In the genomic region with DNA sequence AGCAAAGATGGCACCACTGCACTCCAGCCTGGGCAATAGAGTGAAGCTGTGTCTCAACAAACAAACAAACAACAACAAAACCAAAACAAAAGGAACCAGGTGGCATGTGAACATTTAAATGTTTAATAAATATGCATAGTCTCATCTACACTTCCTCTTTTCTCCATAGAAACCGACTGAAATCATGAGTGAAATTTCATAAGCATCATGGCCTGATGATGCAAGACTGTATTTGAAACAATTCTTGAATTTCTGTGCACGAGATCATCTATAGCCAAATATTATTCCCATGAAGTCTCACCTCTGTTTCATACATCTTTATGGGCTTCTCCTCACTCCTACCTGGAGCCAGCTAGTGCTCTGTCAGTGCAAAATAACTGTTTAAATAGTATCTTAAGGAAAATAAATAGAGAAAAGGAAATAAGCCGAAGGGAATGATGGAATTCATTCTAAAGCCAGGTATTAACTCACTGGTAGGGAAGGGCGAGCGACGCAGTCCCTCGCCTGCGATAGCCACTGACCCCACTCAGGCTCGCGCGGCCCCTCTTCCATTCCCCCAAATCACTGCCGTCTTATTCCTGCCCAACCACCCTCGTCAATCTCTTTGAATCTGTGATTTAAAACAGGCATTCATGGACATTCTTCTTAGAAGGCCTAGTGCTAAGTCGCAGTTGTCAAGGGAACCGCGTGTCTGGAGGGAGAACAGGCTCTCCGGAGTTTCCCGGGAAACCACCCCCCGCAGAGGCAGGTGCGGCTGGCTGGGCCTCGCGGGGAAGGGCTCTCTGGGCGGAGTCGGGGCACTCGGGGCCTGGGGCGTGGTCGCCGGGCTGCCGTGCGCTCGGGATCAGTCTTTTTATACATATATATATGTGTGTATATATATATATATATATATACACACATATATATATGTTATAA, we compare ENCODE assay signal across 8 cellular contexts. TPM values are rescaled to one million over a fixed set of nuclear protein-coding genes. Genes with fewer than 3 reads are reported as not detected.
A peak's percentile ranks its signal among the peaks of the same experiment; 100 is the strongest.
DNase-seq lines count a peak whose midpoint lies in the region; ATAC-seq, FAIRE-seq and TF ChIP-seq lines count a peak whose summit lies in the region.

No MANE protein-coding gene starts in this region.

- peaks cover 32% of the 10 kb centered on the region for H3K4me1 ChIP-seq in HUES64 (ENCODE audit: insufficient read depth, low read length)
- H3K4me1 ChIP-seq in left lung, result peaks cover 12 to 33% of the 10 kb centered on the region in 2 donors

- 21% methylated on average over 24 of the region's 31 CpGs for WGBS in HUES64

- H3K9me3 ChIP-seq in HUES64 (ENCODE audit: insufficient read depth, low read depth, low read length), result no peaks in the 10 kb centered on the region
- H3K9me3 ChIP-seq in left lung, result no peaks in the 10 kb centered on the region

- H3K9ac ChIP-seq in HUES64 (ENCODE audit: low read depth, low read length), result no peak overlapping the region

- intact Hi-C loops in left lung (cut with DNase I), result no loop called here

- H3K4me3 ChIP-seq in HUES64 (ENCODE audit: low read length) (peak overlapping the region; percentile 66), bronchial epithelial cell (ENCODE audit: low read depth, low read length) (no peak overlapping the region), left lung (peak overlapping the region; percentile 51 to 52)

- ATAC-seq in left lung (peak; percentile 74), HG03342 (IDR thresholded peaks at IDR 0.05; ENCODE audit: unreplicated experiment) (no peak), GM21825 (IDR thresholded peaks at IDR 0.05; ENCODE audit: unreplicated experiment) (no peak)

- H3K27ac ChIP-seq in HUES64 (ENCODE audit: low read depth, low read length) (no peak overlapping the region), left lung (no peak overlapping the region)

- H3K36me3 ChIP-seq in HUES64 (ENCODE audit: insufficient read depth, low read length) (no peaks in the 10 kb centered on the region), bronchial epithelial cell (ENCODE audit: control insufficient read depth, insufficient read depth, low read length) (no peaks in the 10 kb centered on the region), left lung (no peaks in the 10 kb centered on the region)

- peak; percentile 89 for DNase-seq in ELF-1 (ENCODE audit: low read depth, low spot score)
- DNase-seq in NOMO-1 (lab: John Stamatoyannopoulos, UW; ENCODE audit: unreplicated experiment in 2 of 2), result peak; percentile 59 to 88
- DNase-seq in bronchial epithelial cell (ENCODE audit: low read depth), result peak; percentile 35
- peak; percentile 86 to 91 for DNase-seq in left lung
- peak; percentile 16 for DNase-seq in stimulated activated CD8-positive, alpha-beta memory T cell treated with anti-CD3 and anti-CD28 coated beads, Interleukin-7, amount 100 ng/mL, for 24 hours (ENCODE audit: low read depth)

- H3K27me3 ChIP-seq in HUES64 (ENCODE audit: insufficient read depth, low read length), result peaks cover 56% of the 10 kb centered on the region
- peaks cover 2% of the 10 kb centered on the region for H3K27me3 ChIP-seq in bronchial epithelial cell (ENCODE audit: control insufficient read depth, insufficient read depth, low read length)
- peaks cover 0 to 50% of the 10 kb centered on the region in 2 donors for H3K27me3 ChIP-seq in left lung

- TF ChIP-seq CTCF in bronchial epithelial cell (IDR thresholded peaks at IDR 0.05; ENCODE audit: insufficient read depth, low read length, severe bottlenecking), result no peak
- TF ChIP-seq CTCF in left lung (IDR thresholded peaks at IDR 0.05), result no peak

- FAIRE-seq in bronchial epithelial cell (lab: Jason Lieb, UNC), result no peak

RNA-seq across cellular contexts. Expression of a gene that starts 52.4 kb away (rescaled TPM):
- 40.0 TPM for polyA plus RNA-seq in HUES64 (2013, experiment 1 of 2)
- 35.8 TPM for polyA plus RNA-seq in HUES64 (2013, experiment 2 of 2)
- total RNA-seq in bronchial epithelial cell, result 7.1 and 23.4 TPM in 2 replicates
- 10 to 100 TPM; 49.6 to 64.5 TPM for total RNA-seq in left lung

Comparison
In these comparisons a context has a peak if more than half of its experiments do, and no peak if none do; other contexts are left out.
1. DNase-seq: peak in every context shown above with its lines; median percentile 89 in ELF-1; 88 in left lung; 74 in NOMO-1; 35 in bronchial epithelial cell; 16 in stimulated activated CD8-positive, alpha-beta memory T cell treated with anti-CD3 and anti-CD28 coated beads, Interleukin-7, amount 100 ng/mL, for 24 hours.